In genomic region chr2:110828330-110828729, GRCh38 we compare ENCODE assay signal across 14 cellular contexts.
A peak's percentile ranks its signal among the peaks of the same experiment; 100 is the strongest.
DNase-seq lines count a peak whose midpoint lies in the region; ATAC-seq lines count a peak whose summit lies in the region.
"Had no signal": no experiment of that assay in that cellular context is flagged by ENCODE, and none has a peak within 500 bp of the region (broad histone marks: within the 10 kb centered on the region; RNA-seq: fewer than 3 reads in every experiment).

No MANE protein-coding gene starts in this region.

- peak; percentile 11 for DNase-seq in Ammon's horn (ENCODE audit: low spot score)
- DNase-seq in H4 (ENCODE audit: low spot score) = peak; percentile 33
- peak; percentile 77 for DNase-seq in astrocyte of the hippocampus (ENCODE audit: low read depth, low spot score)
- DNase-seq in islet precursor cell = peak; percentile 25
- no peak for DNase-seq in posterior cingulate gyrus
- DNase-seq: CD4-positive, alpha-beta memory T cell; NCI-H146; NCI-H510A; NCI-H82; Right ventricle myocardium superior had no signal

- no peak for ATAC-seq in GM18502 (IDR thresholded peaks at IDR 0.05; ENCODE audit: poor library complexity, unreplicated experiment)
- ATAC-seq in GM19035 (IDR thresholded peaks at IDR 0.05; ENCODE audit: unreplicated experiment) = no peak
- ATAC-seq in HG03439 (IDR thresholded peaks at IDR 0.05; ENCODE audit: unreplicated experiment) = no peak
- ATAC-seq: SK-N-SH treated with all-trans-retinoic acid at 6 μM for 48 hours had no signal

- intact Hi-C loops in posterior cingulate gyrus (cut with DNase I) = no loop called here

Comparison
In these comparisons a context has a peak if more than half of its experiments do, and no peak if none do; other contexts are left out.
1. DNase-seq: peak in Ammon's horn (single experiment), H4 (single experiment), astrocyte of the hippocampus (single experiment) and islet precursor cell (single experiment); none in posterior cingulate gyrus (0 of 10).